In genomic region chr12:58933068-58933681, GRCh38 we compare ENCODE assay signal across 1 cellular context.
TF ChIP-seq lines count a peak whose summit lies in the region.

No MANE protein-coding gene starts in this region.

TF ChIP-seq in HEK293, 187 proteins besides CTCF, POLR2A, EP300 and RAD21 (continued from another document and continues in another):
- peak; percentile 85 for TF ChIP-seq PRDM10 (tag by site-specific recombination; IDR thresholded peaks at IDR 0.05)
- no peak for TF ChIP-seq ZNF354C (tag by site-specific recombination; IDR thresholded peaks at IDR 0.05; ENCODE audit: borderline replicate concordance, low read depth)
- no peak for TF ChIP-seq ZNF785 (tag by site-specific recombination; IDR thresholded peaks at IDR 0.05)
- no peak for TF ChIP-seq ZNF341 (tag by site-specific recombination; IDR thresholded peaks at IDR 0.05; ENCODE audit: low read depth)
- TF ChIP-seq ZNF626 (tag by site-specific recombination; IDR thresholded peaks at IDR 0.05): no peak
- no peak for TF ChIP-seq ZNF16 (tag by site-specific recombination; IDR thresholded peaks at IDR 0.05; ENCODE audit: low read depth)
- no peak for TF ChIP-seq ZNF585B (tag by site-specific recombination; IDR thresholded peaks at IDR 0.05)
- TF ChIP-seq ZNF248 (tag by site-specific recombination; IDR thresholded peaks at IDR 0.05): no peak
- TF ChIP-seq ZNF174 (tag by site-specific recombination; IDR thresholded peaks at IDR 0.05): no peak
- TF ChIP-seq ZXDB (tag by site-specific recombination; IDR thresholded peaks at IDR 0.05): no peak; the same call in 1 of the 2 replicates
- peak; percentile 55 for TF ChIP-seq ZNF596 (tag by site-specific recombination; IDR thresholded peaks at IDR 0.05)
- TF ChIP-seq ZNF521 (tag by site-specific recombination; IDR thresholded peaks at IDR 0.05): no peak
- TF ChIP-seq, protein P1, sequence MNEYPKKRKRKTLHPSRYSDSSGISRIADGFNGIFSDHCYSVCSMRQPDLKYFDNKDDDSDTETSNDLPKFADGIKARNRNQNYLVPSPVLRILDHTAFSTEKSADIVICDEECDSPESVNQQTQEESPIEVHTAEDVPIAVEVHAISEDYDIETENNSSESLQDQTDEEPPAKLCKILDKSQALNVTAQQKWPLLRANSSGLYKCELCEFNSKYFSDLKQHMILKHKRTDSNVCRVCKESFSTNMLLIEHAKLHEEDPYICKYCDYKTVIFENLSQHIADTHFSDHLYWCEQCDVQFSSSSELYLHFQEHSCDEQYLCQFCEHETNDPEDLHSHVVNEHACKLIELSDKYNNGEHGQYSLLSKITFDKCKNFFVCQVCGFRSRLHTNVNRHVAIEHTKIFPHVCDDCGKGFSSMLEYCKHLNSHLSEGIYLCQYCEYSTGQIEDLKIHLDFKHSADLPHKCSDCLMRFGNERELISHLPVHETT (tag by site-specific recombination; IDR thresholded peaks at IDR 0.05): peak; percentile 24; the same call in 1 of the 2 replicates
- TF ChIP-seq HOXD13 (CRISPR knock-in tag; IDR thresholded peaks at IDR 0.05; ENCODE audit: borderline replicate concordance): no peak
- TF ChIP-seq ZNF140 (tag by site-specific recombination; IDR thresholded peaks at IDR 0.05): no peak
- TF ChIP-seq ZNF473 (tag by site-specific recombination; IDR thresholded peaks at IDR 0.05): no peak
- no peak for TF ChIP-seq ZNF623 (tag by site-specific recombination; IDR thresholded peaks at IDR 0.05)
- TF ChIP-seq ZBTB21 (tag by site-specific recombination; IDR thresholded peaks at IDR 0.05): no peak
- no peak for TF ChIP-seq ZNF223 (tag by site-specific recombination; IDR thresholded peaks at IDR 0.05)
- TF ChIP-seq, protein P2, sequence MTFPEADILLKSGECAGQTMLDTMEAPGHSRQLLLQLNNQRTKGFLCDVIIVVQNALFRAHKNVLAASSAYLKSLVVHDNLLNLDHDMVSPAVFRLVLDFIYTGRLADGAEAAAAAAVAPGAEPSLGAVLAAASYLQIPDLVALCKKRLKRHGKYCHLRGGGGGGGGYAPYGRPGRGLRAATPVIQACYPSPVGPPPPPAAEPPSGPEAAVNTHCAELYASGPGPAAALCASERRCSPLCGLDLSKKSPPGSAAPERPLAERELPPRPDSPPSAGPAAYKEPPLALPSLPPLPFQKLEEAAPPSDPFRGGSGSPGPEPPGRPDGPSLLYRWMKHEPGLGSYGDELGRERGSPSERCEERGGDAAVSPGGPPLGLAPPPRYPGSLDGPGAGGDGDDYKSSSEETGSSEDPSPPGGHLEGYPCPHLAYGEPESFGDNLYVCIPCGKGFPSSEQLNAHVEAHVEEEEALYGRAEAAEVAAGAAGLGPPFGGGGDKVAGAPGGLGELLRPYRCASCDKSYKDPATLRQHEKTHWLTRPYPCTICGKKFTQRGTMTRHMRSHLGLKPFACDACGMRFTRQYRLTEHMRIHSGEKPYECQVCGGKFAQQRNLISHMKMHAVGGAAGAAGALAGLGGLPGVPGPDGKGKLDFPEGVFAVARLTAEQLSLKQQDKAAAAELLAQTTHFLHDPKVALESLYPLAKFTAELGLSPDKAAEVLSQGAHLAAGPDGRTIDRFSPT (tag by site-specific recombination; IDR thresholded peaks at IDR 0.05): peak; percentile 86
- no peak for TF ChIP-seq ELK4 (IDR thresholded peaks at IDR 0.05; ENCODE audit: borderline replicate concordance, low read depth, low read length)
- TF ChIP-seq ZBTB8A (tag by site-specific recombination; IDR thresholded peaks at IDR 0.05): 0 out of 2 replicates have a peak, but pooled peaks have one; percentile 45
- TF ChIP-seq OVOL3 (tag by site-specific recombination; IDR thresholded peaks at IDR 0.05): peak; percentile 56; the same call in 1 of the 2 replicates
- no peak for TF ChIP-seq ZNF19 (tag by site-specific recombination; IDR thresholded peaks at IDR 0.05; ENCODE audit: low read depth)
- no peak for TF ChIP-seq ZFP37 (tag by site-specific recombination; IDR thresholded peaks at IDR 0.05)
- TF ChIP-seq ZNF514 (tag by site-specific recombination; IDR thresholded peaks at IDR 0.05): no peak
- peak; percentile 47; the same call in 1 of the 2 replicates for TF ChIP-seq GLIS2 (tag by site-specific recombination; IDR thresholded peaks at IDR 0.05)
- TF ChIP-seq KLF16 (tag by site-specific recombination; IDR thresholded peaks at IDR 0.05): 0 out of 2 replicates have a peak, but pooled peaks have one; percentile 19
- TF ChIP-seq, protein P3, sequence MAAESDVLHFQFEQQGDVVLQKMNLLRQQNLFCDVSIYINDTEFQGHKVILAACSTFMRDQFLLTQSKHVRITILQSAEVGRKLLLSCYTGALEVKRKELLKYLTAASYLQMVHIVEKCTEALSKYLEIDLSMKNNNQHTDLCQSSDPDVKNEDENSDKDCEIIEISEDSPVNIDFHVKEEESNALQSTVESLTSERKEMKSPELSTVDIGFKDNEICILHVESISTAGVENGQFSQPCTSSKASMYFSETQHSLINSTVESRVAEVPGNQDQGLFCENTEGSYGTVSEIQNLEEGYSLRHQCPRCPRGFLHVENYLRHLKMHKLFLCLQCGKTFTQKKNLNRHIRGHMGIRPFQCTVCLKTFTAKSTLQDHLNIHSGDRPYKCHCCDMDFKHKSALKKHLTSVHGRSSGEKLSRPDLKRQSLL (tag by site-specific recombination; IDR thresholded peaks at IDR 0.05): no peak
- TF ChIP-seq SP7 (tag by site-specific recombination; IDR thresholded peaks at IDR 0.05): no peak
- TF ChIP-seq, protein P4, sequence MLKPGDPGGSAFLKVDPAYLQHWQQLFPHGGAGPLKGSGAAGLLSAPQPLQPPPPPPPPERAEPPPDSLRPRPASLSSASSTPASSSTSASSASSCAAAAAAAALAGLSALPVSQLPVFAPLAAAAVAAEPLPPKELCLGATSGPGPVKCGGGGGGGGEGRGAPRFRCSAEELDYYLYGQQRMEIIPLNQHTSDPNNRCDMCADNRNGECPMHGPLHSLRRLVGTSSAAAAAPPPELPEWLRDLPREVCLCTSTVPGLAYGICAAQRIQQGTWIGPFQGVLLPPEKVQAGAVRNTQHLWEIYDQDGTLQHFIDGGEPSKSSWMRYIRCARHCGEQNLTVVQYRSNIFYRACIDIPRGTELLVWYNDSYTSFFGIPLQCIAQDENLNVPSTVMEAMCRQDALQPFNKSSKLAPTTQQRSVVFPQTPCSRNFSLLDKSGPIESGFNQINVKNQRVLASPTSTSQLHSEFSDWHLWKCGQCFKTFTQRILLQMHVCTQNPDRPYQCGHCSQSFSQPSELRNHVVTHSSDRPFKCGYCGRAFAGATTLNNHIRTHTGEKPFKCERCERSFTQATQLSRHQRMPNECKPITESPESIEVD (tag by site-specific recombination; IDR thresholded peaks at IDR 0.05): peak; percentile 97
- no peak for TF ChIP-seq ZNF677 (tag by site-specific recombination; IDR thresholded peaks at IDR 0.05)
- TF ChIP-seq GFI1B (tag by site-specific recombination; IDR thresholded peaks at IDR 0.05): 0 out of 2 replicates have a peak, but pooled peaks have one; percentile 29
- TF ChIP-seq ZBTB44 (tag by site-specific recombination; IDR thresholded peaks at IDR 0.05): peak; percentile 68; the same call in 1 of the 2 replicates
- TF ChIP-seq GLI2 (tag by site-specific recombination; IDR thresholded peaks at IDR 0.05; ENCODE audit: borderline replicate concordance, low read depth): peak; percentile 69; the same call in 1 of the 2 replicates
- no peak for TF ChIP-seq ZNF747 (tag by site-specific recombination; IDR thresholded peaks at IDR 0.05)
- TF ChIP-seq OSR2 (tag by site-specific recombination; IDR thresholded peaks at IDR 0.05): peak; percentile 33; the same call in 1 of the 2 replicates
- no peak for TF ChIP-seq ZSCAN23 (tag by site-specific recombination; IDR thresholded peaks at IDR 0.05)
- TF ChIP-seq BCL11A (tag by site-specific recombination; IDR thresholded peaks at IDR 0.05; ENCODE audit: low read depth): no peak
- no peak for TF ChIP-seq HOXA7 (CRISPR knock-in tag; IDR thresholded peaks at IDR 0.05; ENCODE audit: borderline replicate concordance)
- TF ChIP-seq, protein P5, sequence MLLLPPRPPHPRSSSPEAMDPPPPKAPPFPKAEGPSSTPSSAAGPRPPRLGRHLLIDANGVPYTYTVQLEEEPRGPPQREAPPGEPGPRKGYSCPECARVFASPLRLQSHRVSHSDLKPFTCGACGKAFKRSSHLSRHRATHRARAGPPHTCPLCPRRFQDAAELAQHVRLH (tag by site-specific recombination; IDR thresholded peaks at IDR 0.05): no peak
- TF ChIP-seq, protein P6, sequence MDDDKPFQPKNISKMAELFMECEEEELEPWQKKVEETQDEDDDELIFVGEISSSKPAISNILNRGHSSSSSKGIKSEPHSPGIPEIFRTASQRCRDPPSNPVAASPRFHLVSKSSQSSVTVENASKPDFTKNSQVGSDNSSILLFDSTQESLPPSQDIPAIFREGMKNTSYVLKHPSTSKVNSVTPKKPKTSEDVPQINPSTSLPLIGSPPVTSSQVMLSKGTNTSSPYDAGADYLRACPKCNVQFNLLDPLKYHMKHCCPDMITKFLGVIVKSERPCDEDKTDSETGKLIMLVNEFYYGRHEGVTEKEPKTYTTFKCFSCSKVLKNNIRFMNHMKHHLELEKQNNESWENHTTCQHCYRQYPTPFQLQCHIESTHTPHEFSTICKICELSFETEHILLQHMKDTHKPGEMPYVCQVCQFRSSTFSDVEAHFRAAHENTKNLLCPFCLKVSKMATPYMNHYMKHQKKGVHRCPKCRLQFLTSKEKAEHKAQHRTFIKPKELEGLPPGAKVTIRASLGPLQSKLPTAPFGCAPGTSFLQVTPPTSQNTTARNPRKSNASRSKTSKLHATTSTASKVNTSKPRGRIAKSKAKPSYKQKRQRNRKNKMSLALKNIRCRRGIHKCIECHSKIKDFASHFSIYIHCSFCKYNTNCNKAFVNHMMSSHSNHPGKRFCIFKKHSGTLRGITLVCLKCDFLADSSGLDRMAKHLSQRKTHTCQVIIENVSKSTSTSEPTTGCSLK (tag by site-specific recombination; IDR thresholded peaks at IDR 0.05): no peak
- peak; percentile 60; the same call in 1 of the 2 replicates for TF ChIP-seq ZNF423 (tag by site-specific recombination; IDR thresholded peaks at IDR 0.05)
- TF ChIP-seq ZNF48 (tag by site-specific recombination; IDR thresholded peaks at IDR 0.05): no peak
- TF ChIP-seq ZNF501 (tag by site-specific recombination; IDR thresholded peaks at IDR 0.05): no peak
- no peak for TF ChIP-seq SETDB1 (IDR thresholded peaks at IDR 0.05; ENCODE audit: insufficient read length, low read length)
- TF ChIP-seq ZNF37A (tag by site-specific recombination; IDR thresholded peaks at IDR 0.05): no peak
- peak; percentile 88; the same call in 1 of the 2 replicates for TF ChIP-seq SCRT1 (tag by site-specific recombination; IDR thresholded peaks at IDR 0.05; ENCODE audit: borderline replicate concordance)
- TF ChIP-seq ZNF433 (tag by site-specific recombination; IDR thresholded peaks at IDR 0.05; ENCODE audit: low read depth): no peak
- TF ChIP-seq ZNF76 (tag by site-specific recombination; IDR thresholded peaks at IDR 0.05; ENCODE audit: borderline replicate concordance, low read depth): no peak
- no peak for TF ChIP-seq ZNF561 (tag by site-specific recombination; IDR thresholded peaks at IDR 0.05; ENCODE audit: borderline replicate concordance)
- no peak for TF ChIP-seq PBX3 (CRISPR knock-in tag; IDR thresholded peaks at IDR 0.05)
- TF ChIP-seq ZNF175 (tag by site-specific recombination; IDR thresholded peaks at IDR 0.05): no peak
